8 cellular contexts compared by ENCODE assay signal in the genomic region with DNA sequence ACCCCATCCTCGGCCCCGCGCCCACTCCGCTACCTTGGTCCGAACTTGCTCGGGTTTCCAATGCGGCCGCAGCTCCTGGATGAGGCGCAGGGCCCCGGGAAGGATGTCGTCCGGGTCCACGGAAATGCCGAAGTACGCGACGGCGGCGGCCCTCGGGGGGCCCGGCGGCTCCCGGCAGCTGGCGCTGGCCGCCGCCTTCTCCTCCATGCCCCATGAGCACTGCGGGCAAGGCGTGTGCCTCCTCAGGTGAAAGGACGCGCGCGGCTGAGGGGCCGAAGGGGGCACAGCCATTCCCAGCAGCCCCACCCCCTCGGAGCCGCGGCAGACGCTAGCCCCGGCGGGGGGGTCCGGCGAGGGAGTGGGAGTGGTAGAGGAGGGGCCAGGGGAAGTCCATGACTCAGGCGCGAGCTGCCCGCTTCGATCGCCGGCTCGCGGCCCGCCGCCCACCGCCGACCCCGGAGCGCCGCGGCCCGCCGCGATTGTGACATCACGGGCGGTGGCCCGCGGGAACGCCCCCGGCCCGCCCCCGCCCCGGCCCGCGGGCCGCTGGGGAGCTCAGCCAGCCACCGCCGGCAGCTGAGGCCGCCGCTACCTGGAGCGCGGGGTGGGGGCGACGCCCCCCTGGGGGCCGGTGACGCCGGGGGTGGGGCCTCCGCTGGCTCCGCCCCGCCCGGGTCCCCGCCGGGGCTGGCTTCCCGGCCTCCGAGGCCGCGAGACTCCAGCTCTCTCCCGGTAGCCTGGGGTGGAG. TPM values are rescaled to one million over a fixed set of nuclear protein-coding genes. Genes with fewer than 3 reads are reported as not detected.
DNase-seq lines count a peak whose midpoint lies in the region; ATAC-seq and TF ChIP-seq lines count a peak whose summit lies in the region.

A gene with protein sequence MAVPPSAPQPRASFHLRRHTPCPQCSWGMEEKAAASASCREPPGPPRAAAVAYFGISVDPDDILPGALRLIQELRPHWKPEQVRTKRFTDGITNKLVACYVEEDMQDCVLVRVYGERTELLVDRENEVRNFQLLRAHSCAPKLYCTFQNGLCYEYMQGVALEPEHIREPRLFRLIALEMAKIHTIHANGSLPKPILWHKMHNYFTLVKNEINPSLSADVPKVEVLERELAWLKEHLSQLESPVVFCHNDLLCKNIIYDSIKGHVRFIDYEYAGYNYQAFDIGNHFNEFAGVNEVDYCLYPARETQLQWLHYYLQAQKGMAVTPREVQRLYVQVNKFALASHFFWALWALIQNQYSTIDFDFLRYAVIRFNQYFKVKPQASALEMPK (minus strand): TSS at position 483 of the 748 bp plus-strand sequence. CDS start 192 bp downstream, at position 291.

- intact Hi-C loops in gastrocnemius medialis (cut with DNase I; ENCODE audit: low total_unique reads) = no loop called here

- H3K4me1 ChIP-seq in HUES6 (ENCODE audit: control insufficient read depth, insufficient read depth, low read length) (peaks cover 32% of the 10 kb centered on the region), gastrocnemius medialis (peaks cover 5 to 7% of the 10 kb centered on the region in 2 donors)

- H3K27me3 ChIP-seq in HUES6 (ENCODE audit: control insufficient read depth, insufficient read depth, low read length) = peaks cover 11% of the 10 kb centered on the region
- H3K27me3 ChIP-seq in gastrocnemius medialis = peaks cover 7 to 28% (median 20%) of the 10 kb centered on the region in 3 donors

- H3K4me3 ChIP-seq in AG09309 (ENCODE audit: control insufficient read depth, low read depth, low read length) (peak within 1 kb of the TSS; percentile 58), HUES6 (ENCODE audit: low read depth, low read length) (peak within 1 kb of the TSS; percentile 81), astrocyte of the spinal cord (ENCODE audit: low read depth, low read length) (peak within 1 kb of the TSS; percentile 54), iPS-11a (ENCODE audit: low read depth, low read length) (peak within 1 kb of the TSS; percentile 66), gastrocnemius medialis (peak within 1 kb of the TSS; percentile 57 to 64 (median 60))

- in situ Hi-C loops in astrocyte of the spinal cord (cut with HindIII; ENCODE audit: low sequenced_read_pairs) (no loop called here), gastrocnemius medialis (cut with MboI; ENCODE audit: low sequenced_read_pairs in 4 of 4) (loop anchor here in 1 of 4 donors (25.0 kb wide), 1 partner anchor 361 kb away; a partner anchor contains a TSS)

- DNase-seq in AG09309 (ENCODE audit: low read depth) (no peak), T-helper 1 cell (peak in 4 of 5 donors; percentile 45 to 65 (median 52)), astrocyte of the spinal cord (ENCODE audit: low read depth, low spot score) (peak; percentile 53), gastrocnemius medialis (no peak)

- TF ChIP-seq CTCF in AG09309 (IDR thresholded peaks at IDR 0.05; ENCODE audit: control insufficient read depth, insufficient read depth, low read depth, low read length, missing control alignments) (no peak), astrocyte of the spinal cord (IDR thresholded peaks at IDR 0.05; ENCODE audit: low read depth, low read length) (no peak), gastrocnemius medialis (IDR thresholded peaks at IDR 0.05 in 4 of 5, conservative IDR thresholded peaks at IDR 0.05 in 1 of 5) (no peak)

- H3K9me3 ChIP-seq in HUES6 (ENCODE audit: control insufficient read depth, insufficient read depth, low read depth, low read length) (no peaks in the 10 kb centered on the region), gastrocnemius medialis (no peaks in the 10 kb centered on the region)

- H3K27ac ChIP-seq in HUES6 (ENCODE audit: low read depth, low read length) (no peak within 1 kb of the TSS; the same call in 1 of the 2 replicates), gastrocnemius medialis (peak within 1 kb of the TSS; percentile 43 to 67 (median 59))

- peak; percentile 26 to 31 for ATAC-seq in gastrocnemius medialis
- ATAC-seq in HG03457 (IDR thresholded peaks at IDR 0.05; ENCODE audit: unreplicated experiment) = no peak
- no peak for ATAC-seq in HG02798 (IDR thresholded peaks at IDR 0.05; ENCODE audit: poor library complexity, unreplicated experiment)

- H3K36me3 ChIP-seq in HUES6 (ENCODE audit: control insufficient read depth, insufficient read depth, low read length) = no peaks in the 10 kb centered on the region
- H3K36me3 ChIP-seq in gastrocnemius medialis = no peaks in the 10 kb centered on the region

- H3K9ac ChIP-seq in HUES6 (ENCODE audit: low read length) = peak within 1 kb of the TSS; percentile 70

- no peak for TF ChIP-seq POLR2A in gastrocnemius medialis (IDR thresholded peaks at IDR 0.05)

RNA-seq across cellular contexts. Expression of the gene that starts here (rescaled TPM):
- 1 to 10 TPM in 3 of 4 donors, under 1 TPM in 1; 0.66 to 3.1 (median 2.3) TPM for total RNA-seq in gastrocnemius medialis

Comparison
In these comparisons a context has a peak if more than half of its experiments do, and no peak if none do; other contexts are left out.
1. DNase-seq: peak in T-helper 1 cell (4 of 5) and astrocyte of the spinal cord (single experiment); none in AG09309 (single experiment) and gastrocnemius medialis (0 of 2).
2. ATAC-seq: peak in gastrocnemius medialis (2 of 2); none in HG03457 (single experiment) and HG02798 (single experiment).
3. Peak in every context shown above with its lines, with median percentiles within 50 percentile points of each other: H3K4me3 ChIP-seq.